In the genomic region with DNA sequence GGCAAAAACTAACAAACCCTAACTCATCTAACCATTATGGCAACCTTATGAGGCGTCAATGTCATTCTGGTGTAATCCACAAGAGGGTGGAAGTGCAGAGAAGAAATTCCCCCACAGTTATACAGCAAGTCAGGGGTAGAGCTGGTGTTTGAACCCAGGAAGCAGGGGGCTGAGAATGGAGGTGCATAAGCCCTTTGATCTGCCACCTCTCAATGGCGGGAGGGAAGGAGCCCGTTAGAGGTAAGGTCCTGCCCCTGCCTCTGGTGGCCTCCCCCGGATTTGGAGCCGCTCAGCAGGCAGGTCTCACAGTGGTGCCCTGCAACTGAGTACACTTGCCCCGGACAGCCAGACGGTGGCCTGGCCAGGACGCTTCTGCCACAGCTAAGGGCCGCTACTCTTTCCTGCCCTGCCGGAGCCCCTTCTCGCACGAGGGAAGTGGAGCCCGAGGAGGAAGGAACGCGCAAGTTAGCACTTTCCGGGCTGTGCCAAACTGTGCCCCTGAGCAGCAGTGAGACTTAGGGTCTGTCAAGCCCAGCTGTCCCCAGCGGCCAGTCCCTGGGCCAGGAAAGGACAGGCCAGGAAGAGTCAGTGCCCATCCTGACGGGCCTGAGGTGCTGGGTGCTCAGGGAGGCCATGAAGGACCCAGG, we compare ENCODE assay signal across 8 cellular contexts. TPM values are rescaled to one million over a fixed set of nuclear protein-coding genes. Genes with fewer than 3 reads are reported as not detected.
DNase-seq lines count a peak whose midpoint lies in the region; ATAC-seq, FAIRE-seq and TF ChIP-seq lines count a peak whose summit lies in the region.

No MANE protein-coding gene starts in this region.

- no peak overlapping the region for H3K27ac ChIP-seq in keratinocyte (ENCODE audit: control insufficient read depth, insufficient read depth, low read length)
- H3K27ac ChIP-seq in thyroid gland, result peak overlapping the region; percentile 44 to 79 (median 57)

- no peak for ATAC-seq in GM18909 (IDR thresholded peaks at IDR 0.05; ENCODE audit: poor library complexity, unreplicated experiment)

- no peaks in the 10 kb centered on the region for H3K9me3 ChIP-seq in keratinocyte (ENCODE audit: control insufficient read depth, low read depth, low read length)
- H3K9me3 ChIP-seq in thyroid gland, result no peaks in the 10 kb centered on the region

- no peaks in the 10 kb centered on the region for H3K79me2 ChIP-seq in keratinocyte (ENCODE audit: control insufficient read depth, insufficient read depth, low read length)

- peaks cover 5% of the 10 kb centered on the region for H3K27me3 ChIP-seq in keratinocyte (ENCODE audit: control insufficient read depth, extremely low read depth, insufficient read depth, low read length)
- H3K27me3 ChIP-seq in thyroid gland, result no peaks in the 10 kb centered on the region

- H3K9me1 ChIP-seq in keratinocyte (ENCODE audit: control insufficient read depth, extremely low read depth, insufficient read depth, low read length), result no peaks in the 10 kb centered on the region

- DNase-seq in stimulated activated CD4-positive, alpha-beta T cell treated with anti-CD3 and anti-CD28 coated beads, Interleukin-2, amount 100 ng/mL, for 4 hours (ENCODE audit: low read depth), result peak; percentile 44
- DNase-seq in stimulated activated CD4-positive, alpha-beta T cell treated with anti-CD3 and anti-CD28 coated beads, Interleukin-4, amount 100 ng/mL, for 24 hours, result no peak
- DNase-seq in activated T-cell treated with anti-CD3 and anti-CD28 coated beads, Interleukin-2, amount 50 U/mL, for 48 hours, result peak; percentile 59 to 61
- no peak for DNase-seq in keratinocyte (ENCODE audit: low read depth, low spot score)
- no peak for DNase-seq in thyroid gland
- no peak for DNase-seq in inferior parietal cortex (ENCODE audit: extremely low spot score)
- DNase-seq in NCI-H1694 treated with DMSO at 0.1 percent for 48 hours (lab: John Stamatoyannopoulos, UW), result no peak

- dilution Hi-C loops in keratinocyte (cut with MboI; ENCODE audit: extremely low pct_ligation_motif_present, low sequenced_read_pairs), result loop anchor here (25.0 kb wide), 1 partner anchor 386 kb away; no protein-coding TSS in a partner anchor

- H3K36me3 ChIP-seq in keratinocyte (ENCODE audit: control insufficient read depth in 2 of 2, extremely low read depth in 1 of 2, insufficient read depth in 2 of 2, low read length in 2 of 2), result no peaks in the 10 kb centered on the region
- no peaks in the 10 kb centered on the region for H3K36me3 ChIP-seq in thyroid gland

- no peak overlapping the region for H2AFZ ChIP-seq in keratinocyte (ENCODE audit: control insufficient read depth, low read length)

- WGBS in thyroid gland, 2 donors, result 61 to 63% methylated on average over 17 to 18 of the region's 18 CpGs

- TF ChIP-seq CTCF in keratinocyte (optimal IDR thresholded peaks at IDR 0.05 in 1 of 3, IDR thresholded peaks at IDR 0.05 in 1 of 3, conservative IDR thresholded peaks at IDR 0.05 in 1 of 3; ENCODE audit: extremely low read depth in 1 of 3, insufficient read depth in 2 of 3, low read length in 3 of 3) (peak in 2 of 3 experiments; percentile 31), thyroid gland (IDR thresholded peaks at IDR 0.05) (no peak)

- intact Hi-C loops in thyroid gland (cut with DNase I), result no loop called here

- no peak for TF ChIP-seq POLR2A in thyroid gland (IDR thresholded peaks at IDR 0.05)

- peaks cover 20% of the 10 kb centered on the region for H3K4me1 ChIP-seq in keratinocyte (ENCODE audit: control insufficient read depth, extremely low read depth, insufficient read depth, low read length)
- peaks cover 7 to 39% of the 10 kb centered on the region in 2 donors for H3K4me1 ChIP-seq in thyroid gland

- no peaks in the 10 kb centered on the region for H4K20me1 ChIP-seq in keratinocyte (ENCODE audit: control insufficient read depth, extremely low read depth, insufficient read depth, low read length)

- H3K4me3 ChIP-seq in keratinocyte (ENCODE audit: control insufficient read depth in 2 of 3, extremely low read depth in 1 of 3, insufficient read depth in 2 of 3, low read depth in 1 of 3, low read length in 3 of 3) (no peak overlapping the region), thyroid gland (replicated peaks in 1 of 3) (no peak overlapping the region)

- no peak overlapping the region for H3K9ac ChIP-seq in keratinocyte (ENCODE audit: control insufficient read depth, extremely low read depth, insufficient read depth, low read length)

- FAIRE-seq in keratinocyte (lab: Jason Lieb, UNC), result no peak

- no peak overlapping the region for H3K4me2 ChIP-seq in keratinocyte (ENCODE audit: control insufficient read depth, extremely low read depth, insufficient read depth, low read depth, low read length)

RNA-seq across cellular contexts. Expression of gene FXYD2, which starts 1.1 kb away (rescaled TPM):
- not detected in 3 replicates for polyA plus RNA-seq in keratinocyte
- not detected for polyA plus RNA-seq in keratinocyte (2011; ENCODE audit: low read depth)
- not detected in 2 replicates for polyA plus RNA-seq in keratinocyte (2011; cell fraction: cytosol; rRNA removed)
- polyA plus RNA-seq in keratinocyte (2011; cell fraction: nucleus; rRNA removed), result not detected in 2 replicates
- not detected in 2 replicates for polyA plus RNA-seq in keratinocyte (2012; ENCODE audit: low replicate concordance)
- not detected in 3 replicates for polyA minus RNA-seq in keratinocyte
- not detected for polyA minus RNA-seq in keratinocyte (2011; cell fraction: cytosol; rRNA and poly(A)+ RNA removed)
- polyA minus RNA-seq in keratinocyte (2011; cell fraction: nucleus; rRNA and poly(A)+ RNA removed), result not detected in 2 replicates
- total RNA-seq in thyroid gland, result 1 to 10 TPM in 3 of 4 donors, under 1 TPM in 1; 0.42 to 2.8 (median 1.5) TPM

RNA-seq across cellular contexts. Expression of gene DSCAML1, which starts 26.4 kb away (rescaled TPM):
- polyA plus RNA-seq in keratinocyte, result not detected in 3 replicates
- polyA plus RNA-seq in keratinocyte (2011; ENCODE audit: low read depth), result not detected
- polyA plus RNA-seq in keratinocyte (2011; cell fraction: cytosol; rRNA removed), result not detected in 2 replicates
- polyA plus RNA-seq in keratinocyte (2011; cell fraction: nucleus; rRNA removed), result not detected in 2 replicates
- polyA plus RNA-seq in keratinocyte (2012; ENCODE audit: low replicate concordance), result not detected in 2 replicates
- polyA minus RNA-seq in keratinocyte, result not detected in 3 replicates
- polyA minus RNA-seq in keratinocyte (2011; cell fraction: cytosol; rRNA and poly(A)+ RNA removed), result not detected
- polyA minus RNA-seq in keratinocyte (2011; cell fraction: nucleus; rRNA and poly(A)+ RNA removed), result not detected in 2 replicates
- total RNA-seq in thyroid gland, result 1 to 10 TPM in 2 of 4 donors, under 1 TPM in 2; 0.54 to 1.8 (median 0.99) TPM

RNA-seq across cellular contexts. Expression of gene FXYD6, which starts 53.0 kb away (rescaled TPM):
- polyA plus RNA-seq in keratinocyte, result not detected in 3 replicates
- polyA plus RNA-seq in keratinocyte (2011; ENCODE audit: low read depth), result not detected
- 0.10 TPM in 1 of 2 replicates, not detected in the other for polyA plus RNA-seq in keratinocyte (2011; cell fraction: cytosol; rRNA removed)
- not detected in 2 replicates for polyA plus RNA-seq in keratinocyte (2011; cell fraction: nucleus; rRNA removed)
- 0.34 TPM in 1 of 2 replicates, not detected in the other for polyA plus RNA-seq in keratinocyte (2012; ENCODE audit: low replicate concordance)
- not detected in 3 replicates for polyA minus RNA-seq in keratinocyte
- polyA minus RNA-seq in keratinocyte (2011; cell fraction: cytosol; rRNA and poly(A)+ RNA removed), result not detected
- polyA minus RNA-seq in keratinocyte (2011; cell fraction: nucleus; rRNA and poly(A)+ RNA removed), result not detected in 2 replicates
- 100 to 1,000 TPM in 2 of 4 donors, 10 to 100 TPM in 2; 34.2 to 143 (median 88.6) TPM for total RNA-seq in thyroid gland

Comparison
In these comparisons a context has a peak if more than half of its experiments do, and no peak if none do; other contexts are left out.
1. DNase-seq: peak in stimulated activated CD4-positive, alpha-beta T cell treated with anti-CD3 and anti-CD28 coated beads, Interleukin-2, amount 100 ng/mL, for 4 hours (single experiment) and activated T-cell treated with anti-CD3 and anti-CD28 coated beads, Interleukin-2, amount 50 U/mL, for 48 hours (2 of 2); none in stimulated activated CD4-positive, alpha-beta T cell treated with anti-CD3 and anti-CD28 coated beads, Interleukin-4, amount 100 ng/mL, for 24 hours (single experiment), keratinocyte (single experiment), thyroid gland (0 of 2), inferior parietal cortex (single experiment) and NCI-H1694 treated with DMSO at 0.1 percent for 48 hours (single experiment).
2. CTCF ChIP-seq: peak in keratinocyte (2 of 3); none in thyroid gland (0 of 6).